ENCODE assay signal across 9 cellular contexts in genomic region chr11:116835042-116835772, GRCh38. TPM values are rescaled to one million over a fixed set of nuclear protein-coding genes. Genes with fewer than 3 reads are reported as not detected.
A peak's percentile ranks its signal among the peaks of the same experiment; 100 is the strongest.
DNase-seq lines count a peak whose midpoint lies in the region; ATAC-seq and TF ChIP-seq lines count a peak whose summit lies in the region.
"Had no signal": no experiment of that assay in that cellular context is flagged by ENCODE, and none has a peak within 500 bp of the region (broad histone marks: within the 10 kb centered on the region; RNA-seq: fewer than 3 reads in every experiment).

No MANE protein-coding gene starts in this region.

- no peak overlapping the region for H2BK12ac ChIP-seq in H9 (ENCODE audit: insufficient read length, low read depth, low read length)

- no CpG with 5 or more reads among the region's 28 CpGs for WGBS in H9 (ENCODE audit: extremely low coverage, insufficient read length, low lambda C conversion rate)
- 47 to 67% methylated on average over 28 of the region's 28 CpGs for WGBS in sigmoid colon, 2 donors

- H3K56ac ChIP-seq in H9 (ENCODE audit: insufficient read length, low read depth, low read length): no peak overlapping the region

- no peak for ATAC-seq in HG02763 (IDR thresholded peaks at IDR 0.05; ENCODE audit: unreplicated experiment)

- no peak overlapping the region for H3K18ac ChIP-seq in H9 (ENCODE audit: insufficient read length, low read depth, low read length)

- H2AFZ ChIP-seq in H9 (ENCODE audit: low read length) (no peak overlapping the region), SU-DHL-6 (ENCODE audit: low read depth, low read length, severe bottlenecking) (peak overlapping the region; percentile 96)

- H4K20me1 ChIP-seq in H9 (ENCODE audit: control insufficient read depth, insufficient read depth, insufficient read length): no peaks in the 10 kb centered on the region
- no peaks in the 10 kb centered on the region for H4K20me1 ChIP-seq in SU-DHL-6 (ENCODE audit: low read depth, low read length)

- no peak overlapping the region for H2BK120ac ChIP-seq in H9 (ENCODE audit: low read depth, low read length, poor library complexity, severe bottlenecking)

- TF ChIP-seq CTCF in H9 (conservative IDR thresholded peaks at IDR 0.05): no peak
- no peak for TF ChIP-seq CTCF in SU-DHL-6 (IDR thresholded peaks at IDR 0.05; ENCODE audit: insufficient read depth, low read length, poor library complexity, severe bottlenecking)
- TF ChIP-seq CTCF in sigmoid colon (IDR thresholded peaks at IDR 0.05): no peak

- H3K4me3 Mint-ChIP-seq in H9: peak overlapping the region; percentile 48 to 64; a peak in 4 of 5 replicates

- no peaks in the 10 kb centered on the region for H3K9me2 ChIP-seq in SU-DHL-6 (replicated peaks; ENCODE audit: insufficient read depth, low read length)

- peak; percentile 35 for DNase-seq in DMS79 (lab: John Stamatoyannopoulos, UW)
- peak; percentile 56 for DNase-seq in H9
- DNase-seq in germinal center (ENCODE audit: low spot score): peak; percentile 17
- peak; percentile 62 for DNase-seq in sigmoid colon
- no peak for DNase-seq in NCI-H510A treated with DMSO at 0.1 percent for 48 hours (lab: John Stamatoyannopoulos, UW)
- no peak for DNase-seq in HPDE6-E6E7 (ENCODE audit: extremely low spot score)

- no peak overlapping the region for H4K5ac ChIP-seq in H9 (ENCODE audit: insufficient read length, low read depth, low read length)

- H3K4me1 ChIP-seq in H9 (ENCODE audit: insufficient read depth, low read length) (no peaks in the 10 kb centered on the region), sigmoid colon (peaks cover 0 to 19% (median 13%) of the 10 kb centered on the region in 4 donors)

- no peak overlapping the region for H2BK5ac ChIP-seq in H9 (ENCODE audit: insufficient read length, low read length)

- H3K79me2 ChIP-seq in H9 (ENCODE audit: insufficient read depth, low read length) (no peaks in the 10 kb centered on the region), SU-DHL-6 (ENCODE audit: insufficient read depth, low read length) (no peaks in the 10 kb centered on the region)

- H3F3A ChIP-seq in SU-DHL-6 (ENCODE audit: insufficient read depth): no peaks in the 10 kb centered on the region

- peaks cover 22% of the 10 kb centered on the region for H3K27me3 Mint-ChIP-seq in H9 (ENCODE audit: low read depth)

- peaks cover 6% of the 10 kb centered on the region for H3K23me2 ChIP-seq in H9 (ENCODE audit: insufficient read length, low read depth, low read length, poor library complexity, severe bottlenecking)

- no peak for TF ChIP-seq POLR2A in sigmoid colon (IDR thresholded peaks at IDR 0.05)

- H2BK20ac ChIP-seq in H9 (ENCODE audit: low read depth, low read length, poor library complexity, severe bottlenecking): no peak overlapping the region

- H3T11ph ChIP-seq in H9 (ENCODE audit: low read length): no peak overlapping the region

- H4K8ac ChIP-seq in H9 (replicated peaks; ENCODE audit: insufficient read length, low read depth, low read length): no peak overlapping the region

- peak overlapping the region; percentile 54 for H3K14ac ChIP-seq in H9 (ENCODE audit: insufficient read depth, low read length)

- TF ChIP-seq EP300 in sigmoid colon (IDR thresholded peaks at IDR 0.05): no peak

- H3K4me3 ChIP-seq in SU-DHL-6 (ENCODE audit: insufficient read depth, low read length, poor library complexity, severe bottlenecking): peak overlapping the region; percentile 50
- peak overlapping the region; percentile 0 to 44 (median 36) for H3K4me3 ChIP-seq in sigmoid colon

- H3K9ac ChIP-seq in H9 (ENCODE audit: extremely low read depth, insufficient read length, low read length) (no peak overlapping the region), SU-DHL-6 (ENCODE audit: low read length) (peak overlapping the region; percentile 59)

- no peak overlapping the region for H2AK5ac ChIP-seq in H9 (ENCODE audit: insufficient read length, low read length)

- intact Hi-C loops in sigmoid colon (cut with DNase I): loop anchor here (1.0 kb wide), 1 partner anchor 47 kb away; the partner anchor contains the start of gene ZPR1

- H3K27me3 ChIP-seq in H9 (ENCODE audit: insufficient read depth, low read length) (no peaks in the 10 kb centered on the region), SU-DHL-6 (ENCODE audit: low read length) (no peaks in the 10 kb centered on the region), sigmoid colon (no peaks in the 10 kb centered on the region)

- peaks cover 3 to 5% of the 10 kb centered on the region in 2 experiments; a peak in 3 of 5 replicates for H3K9me3 Mint-ChIP-seq in H9

- no peak overlapping the region for H3K23ac ChIP-seq in H9 (ENCODE audit: insufficient read length, low read depth, low read length)

- peaks cover 32 to 35% of the 10 kb centered on the region in 2 experiments for H3K4me1 Mint-ChIP-seq in H9

- H3K9me3 ChIP-seq in H9 (ENCODE audit: control insufficient read depth, low read depth, low read length) (no peaks in the 10 kb centered on the region), SU-DHL-6 (ENCODE audit: insufficient read depth, low read length) (no peaks in the 10 kb centered on the region), sigmoid colon (no peaks in the 10 kb centered on the region)

- H2BK15ac ChIP-seq in H9 (ENCODE audit: low read depth, low read length): no peak overlapping the region

- no peaks in the 10 kb centered on the region for H3K79me1 ChIP-seq in H9 (ENCODE audit: insufficient read depth, low read depth, low read length, poor library complexity, severe bottlenecking)

- H3K27ac ChIP-seq in H9 (ENCODE audit: insufficient read length, low read depth, low read length): no peak overlapping the region
- H3K27ac ChIP-seq in SU-DHL-6 (ENCODE audit: low read depth, low read length): no peak overlapping the region
- peak overlapping the region; percentile 78 to 82 (median 82) for H3K27ac ChIP-seq in sigmoid colon

- no peak overlapping the region for H3K27ac Mint-ChIP-seq in H9

- H3K36me3 Mint-ChIP-seq in H9 (ENCODE audit: insufficient read depth in 1 of 3, low read depth in 3 of 3): no peaks in the 10 kb centered on the region; a peak in 1 of 7 replicates

- H3K4ac ChIP-seq in H9 (ENCODE audit: low read depth, low read length): no peak overlapping the region

- H3K36me3 ChIP-seq in SU-DHL-6 (ENCODE audit: low read length) (no peaks in the 10 kb centered on the region), sigmoid colon (no peaks in the 10 kb centered on the region)

- H4K91ac ChIP-seq in H9 (ENCODE audit: insufficient read length, low read depth, low read length): no peak overlapping the region

- H3K4me2 ChIP-seq in H9 (ENCODE audit: insufficient read depth, insufficient read length, low read length) (peak overlapping the region; percentile 74), SU-DHL-6 (ENCODE audit: low read depth, low read length, poor library complexity, severe bottlenecking) (peak overlapping the region; percentile 73)

RNA-seq across cellular contexts. Expression of gene APOA1, which starts 2.2 kb away (rescaled TPM):
- total RNA-seq in H9 (2021) (0.68 and 0.79 TPM in 2 replicates), sigmoid colon (under 1 TPM in 2 of 4 donors, not detected in 2; 0.54 to 0.55 TPM)
- 1 to 10 TPM in 2 of 3 donors, under 1 TPM in 1; 0.32 to 3.0 (median 2.8) TPM for polyA plus RNA-seq in sigmoid colon

RNA-seq across cellular contexts. Expression of gene APOC3, which starts 5.5 kb away (rescaled TPM):
- not detected in 2 replicates for total RNA-seq in H9 (2021)
- not detected for total RNA-seq in sigmoid colon
- 1 to 10 TPM in 1 of 3 donors, under 1 TPM in 1, not detected in 1; 0.19 to 4.4 TPM for polyA plus RNA-seq in sigmoid colon
- total RNA-seq: renal cortical epithelial cell had no signal

RNA-seq across cellular contexts. Expression of gene APOA4, which starts 12.1 kb away (rescaled TPM):
- total RNA-seq in H9 (2021) (not detected in 2 replicates), sigmoid colon (not detected)
- polyA plus RNA-seq in sigmoid colon: 1 to 10 TPM in 2 of 3 donors, under 1 TPM in 1; 0.04 to 5.3 (median 3.0) TPM
- total RNA-seq: renal cortical epithelial cell had no signal

RNA-seq across cellular contexts. Expression of gene APOA5, which starts 43.5 kb away (rescaled TPM):
- 0.11 TPM in 1 of 2 replicates, not detected in the other for total RNA-seq in H9 (2021)
- not detected for total RNA-seq in sigmoid colon
- polyA plus RNA-seq in sigmoid colon: not detected
- total RNA-seq: renal cortical epithelial cell had no signal

RNA-seq across cellular contexts. Expression of gene ZPR1, which starts 47.4 kb away (rescaled TPM):
- total RNA-seq in H9 (2021): 77.2 and 82.0 TPM in 2 replicates
- total RNA-seq in sigmoid colon: 10 to 100 TPM; 14.7 to 28.6 (median 21.0) TPM
- 10 to 100 TPM; 16.8 to 22.5 (median 17.3) TPM for polyA plus RNA-seq in sigmoid colon

Comparison
In these comparisons a context has a peak if more than half of its experiments do, and no peak if none do; other contexts are left out.
1. DNase-seq: peak in DMS79 (single experiment), H9 (single experiment), germinal center (single experiment) and sigmoid colon (single experiment); none in NCI-H510A treated with DMSO at 0.1 percent for 48 hours (single experiment) and HPDE6-E6E7 (single experiment).
2. H3K27ac ChIP-seq: peak in sigmoid colon (4 of 4); none in H9 (single experiment) and SU-DHL-6 (single experiment).